12 cellular contexts compared by ENCODE assay signal in genomic region chr22:20431520-20432237, GRCh38. TPM values are rescaled to one million over a fixed set of nuclear protein-coding genes. Genes with fewer than 3 reads are reported as not detected.
DNase-seq lines count a peak whose midpoint lies in the region; ATAC-seq and TF ChIP-seq lines count a peak whose summit lies in the region.
"Had no signal": no experiment of that assay in that cellular context is flagged by ENCODE, and none has a peak within 500 bp of the region (broad histone marks: within the 10 kb centered on the region; RNA-seq: fewer than 3 reads in every experiment).

No MANE protein-coding gene starts in this region.

- no peak overlapping the region for H2BK120ac ChIP-seq in mesenchymal stem cell (ENCODE audit: low read depth, low read length)

- no peak overlapping the region for H3K23ac ChIP-seq in mesenchymal stem cell (ENCODE audit: low read length in 2 of 2)

- peak overlapping the region; percentile 87 for H3K4me2 ChIP-seq in mesenchymal stem cell (ENCODE audit: low read length, poor library complexity, severe bottlenecking)

- H2AK5ac ChIP-seq in mesenchymal stem cell (ENCODE audit: low read length, severe bottlenecking) = peak overlapping the region; percentile 7

- no peak overlapping the region for H3K27ac Mint-ChIP-seq in activated naive CD8-positive, alpha-beta T cell
- H3K27ac Mint-ChIP-seq in activated naive CD8-positive, alpha-beta T cell treated with anti-CD3 and anti-CD28 coated beads, Interleukin-2, amount 50 U/mL, for 24 hours = no peak overlapping the region
- no peak overlapping the region for H3K27ac Mint-ChIP-seq in type B pancreatic cell
- H3K27ac Mint-ChIP-seq: activated CD4-positive, alpha-beta T cell treated with anti-CD3 and anti-CD28 coated beads for 36 hours had no signal

- H2BK5ac ChIP-seq in mesenchymal stem cell (ENCODE audit: low read depth, low read length, poor library complexity, severe bottlenecking) = no peak overlapping the region

- H4K8ac ChIP-seq in mesenchymal stem cell (ENCODE audit: low read length) = peak overlapping the region; percentile 27

- H2BK12ac ChIP-seq in mesenchymal stem cell (ENCODE audit: low read length in 2 of 2) = peak overlapping the region in 1 of 2 experiments; percentile 48

- H3K9me3 Mint-ChIP-seq in activated naive CD8-positive, alpha-beta T cell (ENCODE audit: low read depth) = no peaks in the 10 kb centered on the region
- no peaks in the 10 kb centered on the region for H3K9me3 Mint-ChIP-seq in activated naive CD8-positive, alpha-beta T cell treated with anti-CD3 and anti-CD28 coated beads, Interleukin-2, amount 50 U/mL, for 24 hours
- H3K9me3 Mint-ChIP-seq in type B pancreatic cell = no peaks in the 10 kb centered on the region

- WGBS in mesenchymal stem cell = 71% methylated on average over 34 of the region's 49 CpGs

- H3K9me3 ChIP-seq in ascending aorta (no peaks in the 10 kb centered on the region), mesenchymal stem cell (ENCODE audit: control insufficient read depth, low read length) (no peaks in the 10 kb centered on the region)
- H3K9me3 ChIP-seq: uterus had no signal

- H3K4me3 Mint-ChIP-seq in activated naive CD8-positive, alpha-beta T cell = peak overlapping the region; percentile 54
- no peak overlapping the region for H3K4me3 Mint-ChIP-seq in activated naive CD8-positive, alpha-beta T cell treated with anti-CD3 and anti-CD28 coated beads, Interleukin-2, amount 50 U/mL, for 24 hours
- peak overlapping the region; percentile 22 for H3K4me3 Mint-ChIP-seq in type B pancreatic cell

- peaks cover 27 to 38% of the 10 kb centered on the region in 2 donors for H3K36me3 ChIP-seq in ascending aorta
- peaks cover 15 to 56% of the 10 kb centered on the region in 2 experiments for H3K36me3 ChIP-seq in mesenchymal stem cell (ENCODE audit: control insufficient read depth in 1 of 2, insufficient read depth in 2 of 2, low read depth in 1 of 2, low read length in 2 of 2)
- H3K36me3 ChIP-seq: uterus had no signal

- peaks cover 28% of the 10 kb centered on the region for H3K27me3 Mint-ChIP-seq in activated naive CD8-positive, alpha-beta T cell
- peaks cover 61% of the 10 kb centered on the region for H3K27me3 Mint-ChIP-seq in activated naive CD8-positive, alpha-beta T cell treated with anti-CD3 and anti-CD28 coated beads, Interleukin-2, amount 50 U/mL, for 24 hours
- H3K27me3 Mint-ChIP-seq in type B pancreatic cell = peaks cover 44% of the 10 kb centered on the region

- H3K9ac ChIP-seq in mesenchymal stem cell (ENCODE audit: low read length) = no peak overlapping the region

- no peak for DNase-seq in activated naive CD8-positive, alpha-beta T cell treated with anti-CD3 and anti-CD28 coated beads, Interleukin-2, amount 50 U/mL, for 24 hours
- DNase-seq in ascending aorta (ENCODE audit: low spot score in 2 of 2) = peak in 1 of 2 donors; percentile 56
- no peak for DNase-seq in mesenchymal stem cell
- no peak for DNase-seq in type B pancreatic cell (ENCODE audit: extremely low spot score, unreplicated experiment)
- DNase-seq: C1 segment of cervical spinal cord, Karpas-422, uterus had no signal

- H4K91ac ChIP-seq in mesenchymal stem cell (ENCODE audit: low read length) = no peak overlapping the region

- no peak overlapping the region for H3K27ac ChIP-seq in ascending aorta
- no peak overlapping the region for H3K27ac ChIP-seq in mesenchymal stem cell (ENCODE audit: low read length, poor library complexity, severe bottlenecking)
- H3K27ac ChIP-seq: uterus had no signal

- intact Hi-C loops in ascending aorta (cut with DNase I) = loop anchor here (10.0 kb wide), 1 partner anchor 477 kb away; no protein-coding TSS in a partner anchor

- H3K4ac ChIP-seq in mesenchymal stem cell (ENCODE audit: low read depth in 1 of 2, low read length in 2 of 2) = peak overlapping the region; percentile 43 to 46

- peak overlapping the region in 1 of 2 experiments; percentile 83 for H3K18ac ChIP-seq in mesenchymal stem cell (ENCODE audit: low read depth in 1 of 2, low read length in 2 of 2)

- H2BK15ac ChIP-seq in mesenchymal stem cell (ENCODE audit: low read depth, poor library complexity, severe bottlenecking) = no peak overlapping the region

- peaks cover 3 to 20% of the 10 kb centered on the region in 2 donors for H3K4me1 ChIP-seq in ascending aorta
- H3K4me1 ChIP-seq in mesenchymal stem cell (ENCODE audit: control insufficient read depth, insufficient read depth, low read depth, low read length) = peaks cover 30% of the 10 kb centered on the region

- H3K14ac ChIP-seq in mesenchymal stem cell (ENCODE audit: low read length in 2 of 2) = no peak overlapping the region

- H3K36me3 Mint-ChIP-seq in activated naive CD8-positive, alpha-beta T cell = no peaks in the 10 kb centered on the region
- no peaks in the 10 kb centered on the region for H3K36me3 Mint-ChIP-seq in activated naive CD8-positive, alpha-beta T cell treated with anti-CD3 and anti-CD28 coated beads, Interleukin-2, amount 50 U/mL, for 24 hours (ENCODE audit: low read depth)
- H3K36me3 Mint-ChIP-seq in type B pancreatic cell = peaks cover 24% of the 10 kb centered on the region

- H3K4me3 ChIP-seq in ascending aorta (peak overlapping the region; percentile 30 to 49), mesenchymal stem cell (ENCODE audit: insufficient read depth in 1 of 2, low read depth in 1 of 2, low read length in 2 of 2) (no peak overlapping the region)
- H3K4me3 ChIP-seq: uterus had no signal

- H3K27me3 ChIP-seq in ascending aorta (no peaks in the 10 kb centered on the region), mesenchymal stem cell (ENCODE audit: control insufficient read depth in 1 of 2, insufficient read depth in 1 of 2, low read length in 2 of 2) (no peaks in the 10 kb centered on the region)
- H3K27me3 ChIP-seq: uterus had no signal

- peaks cover 19% of the 10 kb centered on the region for H3K4me1 Mint-ChIP-seq in activated naive CD8-positive, alpha-beta T cell (ENCODE audit: low read depth)
- peaks cover 20% of the 10 kb centered on the region for H3K4me1 Mint-ChIP-seq in activated naive CD8-positive, alpha-beta T cell treated with anti-CD3 and anti-CD28 coated beads, Interleukin-2, amount 50 U/mL, for 24 hours
- peaks cover 24% of the 10 kb centered on the region for H3K4me1 Mint-ChIP-seq in type B pancreatic cell (ENCODE audit: unreplicated experiment)

- no peak for ATAC-seq in activated naive CD8-positive, alpha-beta T cell treated with anti-CD3 and anti-CD28 coated beads, Interleukin-2, amount 50 U/mL, for 24 hours
- ATAC-seq in GM21515 (IDR thresholded peaks at IDR 0.05; ENCODE audit: unreplicated experiment) = no peak
- no peak for ATAC-seq in HG03469 (IDR thresholded peaks at IDR 0.05; ENCODE audit: unreplicated experiment)
- ATAC-seq in GM19452 (IDR thresholded peaks at IDR 0.05; ENCODE audit: unreplicated experiment) = no peak

- H2AFZ ChIP-seq in mesenchymal stem cell (ENCODE audit: low read depth, low read length) = no peak overlapping the region

- TF ChIP-seq CTCF in ascending aorta (IDR thresholded peaks at IDR 0.05) (no peak), type B pancreatic cell (conservative IDR thresholded peaks at IDR 0.05) (no peak)

- H3K79me1 ChIP-seq in mesenchymal stem cell (replicated peaks; ENCODE audit: low read length, poor library complexity, severe bottlenecking) = peaks cover 46% of the 10 kb centered on the region

RNA-seq across cellular contexts. Expression of gene SCARF2, which starts 5.9 kb away (rescaled TPM):
- total RNA-seq in ascending aorta (133 TPM), type B pancreatic cell (ENCODE audit: low replicate concordance) (4.2 and 21.7 TPM in 2 replicates)
- 23.7 TPM for polyA plus RNA-seq in mesenchymal stem cell (2013, experiment 1 of 2)
- polyA plus RNA-seq in mesenchymal stem cell (2013, experiment 2 of 2) = 24.0 TPM

RNA-seq across cellular contexts. Expression of gene ZNF74, which starts 37.7 kb away (rescaled TPM):
- 28.9 TPM for total RNA-seq in ascending aorta
- polyA plus RNA-seq in mesenchymal stem cell (2013, experiment 1 of 2) = 4.9 TPM
- polyA plus RNA-seq in mesenchymal stem cell (2013, experiment 2 of 2) = 5.0 TPM
- 24.6 and 39.5 TPM in 2 replicates for total RNA-seq in type B pancreatic cell (ENCODE audit: low replicate concordance)

Comparison
In these comparisons a context has a peak if more than half of its experiments do, and no peak if none do; other contexts are left out.
1. H3K4me3 ChIP-seq: peak in ascending aorta (2 of 2); none in mesenchymal stem cell (0 of 2).